Comparison of ENCODE assay signal across 25 cellular contexts in genomic region chr9:112005939-112006338, GRCh38.
DNase-seq lines count a peak whose midpoint lies in the region; ATAC-seq and TF ChIP-seq lines count a peak whose summit lies in the region.
"Had no signal": no experiment of that assay in that cellular context is flagged by ENCODE, and none has a peak within 500 bp of the region (broad histone marks: within the 10 kb centered on the region; RNA-seq: fewer than 3 reads in every experiment).

No MANE protein-coding gene starts in this region.

- H3K79me2 ChIP-seq in GM23338 (replicated peaks; ENCODE audit: insufficient read depth) = no peaks in the 10 kb centered on the region

- H3K36me3 ChIP-seq in GM23338 (ENCODE audit: insufficient read depth) (no peaks in the 10 kb centered on the region), stomach (no peaks in the 10 kb centered on the region)
- H3K36me3 ChIP-seq: esophagus muscularis mucosa, right atrium auricular region had no signal

- H4K20me1 ChIP-seq in GM23338 (replicated peaks; ENCODE audit: insufficient read depth) = no peaks in the 10 kb centered on the region

- POLR2A ChIA-PET in activated B cell treated with CpG ODN at 0.5 μM for 24 hours (lab: Charles Lee) = interaction anchor here (0.6 to 5.7 kb wide), 6 partner anchors 12 to 106 kb away, joined by 3 to 55 read pairs (median 8); no protein-coding TSS in a partner anchor

- H3K4me3 Mint-ChIP-seq in GM23338 (no peak overlapping the region), activated B cell treated with CpG ODN at 0.5 μM for 24 hours (no peak overlapping the region), nephron progenitor cell (no peak overlapping the region), glutamatergic neuron (ENCODE audit: unreplicated experiment) (no peak overlapping the region)
- H3K4me3 Mint-ChIP-seq: activated naive CD8-positive, alpha-beta T cell; activated T-helper 1 cell treated with anti-CD3 and anti-CD28 coated beads, Interleukin-12 subunit alpha, Interleukin-12 subunit beta, Interleukin-2, Interleukin-4 antibody, amounts not matched to agents 30 ng/mL and 10 ng/mL and 1 ng/mL, durations not matched to agents 14 hours and 24 hours and 36 hours; CD14-positive monocyte; neural crest cell had no signal

- no peak for TF ChIP-seq POLR2A in NB4 (IDR thresholded peaks at IDR 0.05; ENCODE audit: extremely low read depth, insufficient read length)
- TF ChIP-seq POLR2A in stomach (IDR thresholded peaks at IDR 0.05) = no peak

- no peaks in the 10 kb centered on the region for H3K36me3 Mint-ChIP-seq in GM23338 (ENCODE audit: low read depth)
- H3K36me3 Mint-ChIP-seq in activated B cell treated with CpG ODN at 0.5 μM for 24 hours (ENCODE audit: low read depth) = no peaks in the 10 kb centered on the region
- H3K36me3 Mint-ChIP-seq in nephron progenitor cell (ENCODE audit: low read depth) = no peaks in the 10 kb centered on the region
- H3K36me3 Mint-ChIP-seq in glutamatergic neuron (ENCODE audit: unreplicated experiment) = no peaks in the 10 kb centered on the region
- H3K36me3 Mint-ChIP-seq: activated naive CD8-positive, alpha-beta T cell; CD14-positive monocyte had no signal

- H3K9me3 ChIP-seq in stomach = no peaks in the 10 kb centered on the region
- H3K9me3 ChIP-seq: esophagus muscularis mucosa, right atrium auricular region had no signal

- H3K27ac Mint-ChIP-seq in GM23338 (no peak overlapping the region), activated B cell treated with CpG ODN at 0.5 μM for 24 hours (peak overlapping the region; percentile 30), nephron progenitor cell (peak overlapping the region; percentile 55), glutamatergic neuron (ENCODE audit: unreplicated experiment) (no peak overlapping the region)
- H3K27ac Mint-ChIP-seq: activated naive CD8-positive, alpha-beta T cell; activated T-helper 1 cell treated with anti-CD3 and anti-CD28 coated beads, Interleukin-12 subunit alpha, Interleukin-12 subunit beta, Interleukin-2, Interleukin-4 antibody, amounts not matched to agents 30 ng/mL and 10 ng/mL and 1 ng/mL, durations not matched to agents 14 hours and 24 hours and 36 hours had no signal

- H3K4me1 Mint-ChIP-seq in GM23338 (peaks cover 7% of the 10 kb centered on the region; the same call in 1 of the 3 replicates), activated B cell treated with CpG ODN at 0.5 μM for 24 hours (peaks cover 75% of the 10 kb centered on the region), nephron progenitor cell (peaks cover 18% of the 10 kb centered on the region), glutamatergic neuron (ENCODE audit: low read depth, unreplicated experiment) (no peaks in the 10 kb centered on the region)

- CTCF ChIA-PET in activated B cell treated with CpG ODN at 0.5 μM for 24 hours (lab: Charles Lee) = no interaction called here

- peak overlapping the region; percentile 90 for H2AFZ ChIP-seq in GM23338

- no peaks in the 10 kb centered on the region for H3K9me3 Mint-ChIP-seq in GM23338
- no peaks in the 10 kb centered on the region for H3K9me3 Mint-ChIP-seq in activated B cell treated with CpG ODN at 0.5 μM for 24 hours
- H3K9me3 Mint-ChIP-seq in nephron progenitor cell = no peaks in the 10 kb centered on the region
- H3K9me3 Mint-ChIP-seq in glutamatergic neuron (ENCODE audit: unreplicated experiment) = no peaks in the 10 kb centered on the region
- H3K9me3 Mint-ChIP-seq: activated T-helper 1 cell treated with anti-CD3 and anti-CD28 coated beads, Interleukin-12 subunit alpha, Interleukin-12 subunit beta, Interleukin-2, Interleukin-4 antibody, amounts not matched to agents 30 ng/mL and 10 ng/mL and 1 ng/mL, durations not matched to agents 14 hours and 24 hours and 36 hours; neural crest cell had no signal

- H3K27ac ChIP-seq in GM23338 (ENCODE audit: low read depth) = no peak overlapping the region
- H3K27ac ChIP-seq in stomach = no peak overlapping the region
- H3K27ac ChIP-seq: esophagus muscularis mucosa, foreskin keratinocyte, right atrium auricular region had no signal

- TF ChIP-seq EP300 in stomach (IDR thresholded peaks at IDR 0.05) = no peak

- H3K27me3 Mint-ChIP-seq in GM23338 (ENCODE audit: insufficient read depth, low read depth, poor library complexity) (no peaks in the 10 kb centered on the region), activated B cell treated with CpG ODN at 0.5 μM for 24 hours (no peaks in the 10 kb centered on the region), nephron progenitor cell (ENCODE audit: low read depth, poor library complexity) (peaks cover 3% of the 10 kb centered on the region), glutamatergic neuron (ENCODE audit: unreplicated experiment) (peaks cover 2% of the 10 kb centered on the region)
- H3K27me3 Mint-ChIP-seq: activated naive CD8-positive, alpha-beta T cell had no signal

- TF ChIP-seq CTCF in GM23338 (conservative IDR thresholded peaks at IDR 0.05; ENCODE audit: low read depth in 2 of 2) = no peak
- no peak for TF ChIP-seq CTCF in NB4 (IDR thresholded peaks at IDR 0.05; ENCODE audit: low read depth, low read length)
- TF ChIP-seq CTCF in activated B cell treated with CpG ODN at 0.5 μM for 24 hours (IDR thresholded peaks at IDR 0.05) = no peak
- no peak for TF ChIP-seq CTCF in nephron progenitor cell (IDR thresholded peaks at IDR 0.05)
- TF ChIP-seq CTCF in glutamatergic neuron (IDR thresholded peaks at IDR 0.05; ENCODE audit: partially characterized antibody, unreplicated experiment) = no peak
- TF ChIP-seq CTCF in stomach (IDR thresholded peaks at IDR 0.05) = no peak

- no peak overlapping the region for H3K4me2 ChIP-seq in GM23338

- H3K27me3 ChIP-seq in GM23338 (ENCODE audit: insufficient read depth) (no peaks in the 10 kb centered on the region), stomach (no peaks in the 10 kb centered on the region)
- H3K27me3 ChIP-seq: esophagus muscularis mucosa, foreskin keratinocyte, right atrium auricular region had no signal

- intact Hi-C loops in activated B cell treated with CpG ODN at 0.5 μM for 24 hours (cut with micrococcal nuclease) = loop anchor here (1.0 kb wide), 1 partner anchor 23 kb away; no protein-coding TSS in a partner anchor
- intact Hi-C loops in stomach (cut with DNase I; ENCODE audit: low total_unique reads) = no loop called here

- WGBS in stomach, 5 donors = 77 to 89% (median 80%) methylated on average over 8 of the region's 8 CpGs

- no peak for ATAC-seq in GM23338
- ATAC-seq in activated B cell treated with CpG ODN at 0.5 μM for 24 hours (ENCODE audit: low read depth) = no peak
- ATAC-seq: foreskin keratinocyte had no signal

- no peaks in the 10 kb centered on the region for H3K4me1 ChIP-seq in GM23338 (ENCODE audit: insufficient read depth)
- H3K4me1 ChIP-seq in stomach = peaks cover 0 to 6% (median 2%) of the 10 kb centered on the region in 4 donors
- H3K4me1 ChIP-seq: foreskin keratinocyte, right atrium auricular region had no signal

- no peak for DNase-seq in GM23338 (ENCODE audit: low spot score)
- DNase-seq in NB4 (ENCODE audit: low read depth) = peak; percentile 27
- DNase-seq in activated B cell treated with CpG ODN at 0.5 μM for 24 hours = no peak
- no peak for DNase-seq in nephron progenitor cell
- DNase-seq in ureter (ENCODE audit: low spot score) = no peak
- no peak for DNase-seq in glutamatergic neuron
- no peak for DNase-seq in stomach
- DNase-seq: activated CD4-positive, alpha-beta T cell treated with anti-CD3 and anti-CD28 coated beads, Interleukin-2, amount 50 U/mL, for 4 hours; activated CD4-positive, CD25-positive, alpha-beta regulatory T cell; aorta; Calu3; cortex of kidney; foreskin keratinocyte; NCI-H1092 treated with DMSO at 0.1 percent for 48 hours; NCI-H2029 treated with DMSO at 0.1 percent for 48 hours; NCI-H446; NCI-H774; SHP77; T-helper 9 cell had no signal

- no peak overlapping the region for H3K4me3 ChIP-seq in GM23338
- H3K4me3 ChIP-seq in NB4 (ENCODE audit: low read depth, low read length) = no peak overlapping the region
- H3K4me3 ChIP-seq in stomach = no peak overlapping the region
- H3K4me3 ChIP-seq: esophagus muscularis mucosa, right atrium auricular region had no signal

- no peaks in the 10 kb centered on the region for H3F3A ChIP-seq in GM23338 (replicated peaks; ENCODE audit: low read depth)

- H3K9me2 ChIP-seq in GM23338 (ENCODE audit: insufficient read depth) = no peaks in the 10 kb centered on the region

TF ChIP-seq in GM23338, 12 proteins besides CTCF, POLR2A, EP300 and RAD21 (continues in another document):
- TF ChIP-seq JUNB (IDR thresholded peaks at IDR 0.05; ENCODE audit: unreplicated experiment) = no peak
- no peak for TF ChIP-seq ZNF114 (CRISPR knock-in tag; IDR thresholded peaks at IDR 0.05)
- TF ChIP-seq POLR2AphosphoS5 (IDR thresholded peaks at IDR 0.05; ENCODE audit: low read depth) = no peak
- TF ChIP-seq EZH2 (IDR thresholded peaks at IDR 0.05; ENCODE audit: low read depth, unreplicated experiment) = no peak
- no peak for TF ChIP-seq EZH2phosphoT487 (IDR thresholded peaks at IDR 0.05; ENCODE audit: unreplicated experiment)

Comparison
In these comparisons a context has a peak if more than half of its experiments do, and no peak if none do; other contexts are left out.
1. H3K27ac Mint-ChIP-seq: peak in activated B cell treated with CpG ODN at 0.5 μM for 24 hours (single experiment) and nephron progenitor cell (single experiment); none in GM23338 (single experiment) and glutamatergic neuron (single experiment).